ENCODE assay signal across 12 cellular contexts in genomic region chr16:84650062-84650991, GRCh38. TPM values are rescaled to one million over a fixed set of nuclear protein-coding genes. Genes with fewer than 3 reads are reported as not detected.
A peak's percentile ranks its signal among the peaks of the same experiment; 100 is the strongest.
DNase-seq lines count a peak whose midpoint lies in the region; ATAC-seq, FAIRE-seq and TF ChIP-seq lines count a peak whose summit lies in the region.
"Had no signal": no experiment of that assay in that cellular context is flagged by ENCODE, and none has a peak within 500 bp of the region (broad histone marks: within the 10 kb centered on the region; RNA-seq: fewer than 3 reads in every experiment).

No MANE protein-coding gene starts in this region.

- H3K4me1 Mint-ChIP-seq in glutamatergic neuron (ENCODE audit: low read depth, unreplicated experiment), result peaks cover 12% of the 10 kb centered on the region

- TF ChIP-seq RAD21 in HepG2 (CRISPR knock-in tag; IDR thresholded peaks at IDR 0.05), result no peak

- no peak for ATAC-seq in HepG2
- ATAC-seq in right lobe of liver, result no peak
- ATAC-seq in upper lobe of right lung, result no peak
- ATAC-seq in psoas muscle, result no peak
- no peak for ATAC-seq in left lobe of liver

- POLR2A ChIA-PET in HepG2 (lab: Yijun Ruan, JAX), result no interaction called here

- in situ Hi-C loops in HepG2 (cut with HindIII; ENCODE audit: extremely low pct_ligation_motif_present, low pct_unique_long_range_greater_than_20kb), result no loop called here

- H3K4me1 ChIP-seq in HepG2 (ENCODE audit: insufficient read depth, low read length) (peaks cover 30% of the 10 kb centered on the region), right lobe of liver (peaks cover 0 to 6% (median 3%) of the 10 kb centered on the region in 4 donors), upper lobe of right lung (peaks cover 19% of the 10 kb centered on the region), psoas muscle (no peaks in the 10 kb centered on the region)
- H3K4me1 ChIP-seq: uterus had no signal

- no peak overlapping the region for H2AFZ ChIP-seq in HepG2 (ENCODE audit: low read length)

- intact Hi-C loops in HepG2 (cut with micrococcal nuclease; ENCODE audit: unreplicated experiment) (no loop called here), right lobe of liver (cut with DNase I) (no loop called here), upper lobe of right lung (cut with DNase I) (no loop called here), psoas muscle (cut with DNase I) (no loop called here)

- no peak for TF ChIP-seq EP300 in HepG2 (IDR thresholded peaks at IDR 0.05; ENCODE audit: low read depth in 2 of 2, low read length in 2 of 2)
- no peak for TF ChIP-seq EP300 in HepG2 (CRISPR knock-in tag; IDR thresholded peaks at IDR 0.05; ENCODE audit: borderline replicate concordance)

- H3K9ac ChIP-seq in HepG2 (ENCODE audit: insufficient read depth, low read depth, low read length), result no peak overlapping the region

- WGBS in HepG2 (ENCODE audit: low lambda C conversion rate), result 85% methylated on average over 20 of the region's 20 CpGs
- 85% methylated on average over 20 of the region's 20 CpGs for WGBS in right lobe of liver (ENCODE audit: insufficient coverage, low coverage, low lambda C conversion rate, missing lambda C conversion rate)
- WGBS in psoas muscle, 3 donors, result 80 to 86% (median 81%) methylated on average over 20 of the region's 20 CpGs

- peaks cover 0 to 10% of the 10 kb centered on the region in 2 experiments; a peak in 1 of 5 replicates for H3K27me3 ChIP-seq in HepG2 (ENCODE audit: control insufficient read depth in 1 of 2, insufficient read depth in 2 of 2, low read length in 2 of 2)
- no peaks in the 10 kb centered on the region for H3K27me3 ChIP-seq in right lobe of liver
- no peaks in the 10 kb centered on the region for H3K27me3 ChIP-seq in upper lobe of right lung
- H3K27me3 ChIP-seq in psoas muscle (ENCODE audit: insufficient read depth in 3 of 3, low read length in 2 of 3), result no peaks in the 10 kb centered on the region
- H3K27me3 ChIP-seq: uterus had no signal

- no peak overlapping the region for H3K27ac ChIP-seq in HepG2 (ENCODE audit: extremely low read length, insufficient read depth, low read length)
- no peak overlapping the region for H3K27ac ChIP-seq in right lobe of liver
- H3K27ac ChIP-seq in upper lobe of right lung, result peak overlapping the region; percentile 75
- no peak overlapping the region for H3K27ac ChIP-seq in psoas muscle

- H3K9me3 ChIP-seq in HepG2 (ENCODE audit: low read length), result no peaks in the 10 kb centered on the region
- no peaks in the 10 kb centered on the region for H3K9me3 ChIP-seq in right lobe of liver
- H3K9me3 ChIP-seq in upper lobe of right lung, result no peaks in the 10 kb centered on the region
- no peaks in the 10 kb centered on the region for H3K9me3 ChIP-seq in psoas muscle
- H3K9me3 ChIP-seq: uterus had no signal

- peaks cover 13% of the 10 kb centered on the region for H3K27me3 Mint-ChIP-seq in glutamatergic neuron (ENCODE audit: unreplicated experiment)

- H3K79me2 ChIP-seq in HepG2 (ENCODE audit: insufficient read depth, low read length), result no peaks in the 10 kb centered on the region

- peak; percentile 8 for FAIRE-seq in HepG2 (lab: Jason Lieb, UNC)

- peak overlapping the region; percentile 57 for H3K4me3 Mint-ChIP-seq in glutamatergic neuron (ENCODE audit: unreplicated experiment)

- no TSS peak for BruUV-seq in HepG2 (replicated peaks; lab: Mats Ljungman, UMichigan)

- H3K9me3 Mint-ChIP-seq in glutamatergic neuron (ENCODE audit: unreplicated experiment), result peaks cover 7% of the 10 kb centered on the region

- TF ChIP-seq POLR2A in HepG2 (IDR thresholded peaks at IDR 0.05; ENCODE audit: insufficient read depth in 1 of 2, low read depth in 2 of 2, low read length in 2 of 2) (no peak), right lobe of liver (IDR thresholded peaks at IDR 0.05) (no peak)

- H3K4me3 ChIP-seq in HepG2 (replicated peaks in 1 of 3; ENCODE audit: insufficient read depth in 1 of 3, low read depth in 2 of 3, low read length in 3 of 3) (no peak overlapping the region), right lobe of liver (no peak overlapping the region), upper lobe of right lung (no peak overlapping the region), psoas muscle (no peak overlapping the region)

- no peak overlapping the region for H3K27ac Mint-ChIP-seq in glutamatergic neuron (ENCODE audit: unreplicated experiment)

- H3K4me2 ChIP-seq in HepG2 (ENCODE audit: low read depth, low read length), result no peak overlapping the region

- H4K20me1 ChIP-seq in HepG2 (ENCODE audit: insufficient read depth, low read length), result peaks cover 5% of the 10 kb centered on the region; the same call in 1 of the 2 replicates

- H3K36me3 Mint-ChIP-seq in glutamatergic neuron (ENCODE audit: unreplicated experiment), result peaks cover 5% of the 10 kb centered on the region

- peak; percentile 44 for DNase-seq in HepG2 (ENCODE audit: low spot score)
- no peak for DNase-seq in right lobe of liver
- DNase-seq in amniotic epithelial cell (ENCODE audit: low read depth), result peak; percentile 89
- no peak for DNase-seq in glutamatergic neuron
- no peak for DNase-seq in upper lobe of right lung
- no peak for DNase-seq in psoas muscle
- no peak for DNase-seq in NCI-H524 treated with DMSO at 0.1 percent for 48 hours (lab: John Stamatoyannopoulos, UW)
- DNase-seq in left lobe of liver (ENCODE audit: low spot score), result no peak
- DNase-seq: activated CD4-positive, alpha-beta T cell treated with anti-CD3 and anti-CD28 coated beads, Interleukin-2, amount 50 U/mL, for 4 hours; DMS79; NCI-H526 treated with DMSO at 0.1 percent for 48 hours; uterus had no signal

- TF ChIP-seq CTCF in HepG2 (CRISPR knock-in tag; IDR thresholded peaks at IDR 0.05) (no peak), right lobe of liver (IDR thresholded peaks at IDR 0.05) (no peak), glutamatergic neuron (IDR thresholded peaks at IDR 0.05; ENCODE audit: partially characterized antibody, unreplicated experiment) (no peak), upper lobe of right lung (IDR thresholded peaks at IDR 0.05) (no peak), psoas muscle (IDR thresholded peaks at IDR 0.05) (no peak)

- peaks cover 3 to 20% of the 10 kb centered on the region in 2 experiments; a peak in 3 of 5 replicates for H3K36me3 ChIP-seq in HepG2 (replicated peaks in 1 of 2; ENCODE audit: control insufficient read depth in 1 of 2, insufficient read depth in 2 of 2, low read length in 2 of 2)
- H3K36me3 ChIP-seq in right lobe of liver, result peaks cover 0 to 21% (median 5%) of the 10 kb centered on the region in 4 donors
- peaks cover 37% of the 10 kb centered on the region for H3K36me3 ChIP-seq in upper lobe of right lung
- peaks cover 0 to 36% of the 10 kb centered on the region in 2 donors for H3K36me3 ChIP-seq in psoas muscle (ENCODE audit: insufficient read depth in 1 of 2, low read depth in 1 of 2)
- H3K36me3 ChIP-seq: uterus had no signal

- CTCF ChIA-PET in HepG2 (lab: Yijun Ruan, JAX; ENCODE audit: low intra/inter-chr PET ratio, low total read pairs), result no interaction called here

RNA-seq across cellular contexts. Expression of gene KLHL36, which starts 2.0 kb away (rescaled TPM):
- total RNA-seq in HepG2 (2016; rRNA removed; fragmentation: Illumina TruSeq; extraction: Trizol), result 23.6 and 24.3 TPM in 2 replicates
- total RNA-seq in HepG2 (2016; cell fraction: cytosol; rRNA removed; fragmentation: Illumina TruSeq; extraction: Trizol; ENCODE audit: low read depth), result 5.2 and 5.7 TPM in 2 replicates
- 19.7 and 25.5 TPM in 2 replicates for total RNA-seq in HepG2 (2016; cell fraction: insoluble cytoplasmic fraction; rRNA removed; fragmentation: Illumina TruSeq; extraction: Trizol)
- 13.6 and 13.8 TPM in 2 replicates for total RNA-seq in HepG2 (2016; cell fraction: membrane; rRNA removed; fragmentation: Illumina TruSeq; extraction: Trizol)
- total RNA-seq in HepG2 (2016; cell fraction: nucleus; rRNA removed; fragmentation: Illumina TruSeq; extraction: Trizol), result 19.3 and 23.7 TPM in 2 replicates
- polyA plus RNA-seq in HepG2 (2011; rRNA removed), result 26.0 and 34.9 TPM in 2 replicates
- 19.5 and 24.5 TPM in 2 replicates for polyA plus RNA-seq in HepG2 (2011; cell fraction: cytosol; rRNA removed)
- polyA plus RNA-seq in HepG2 (2011; cell fraction: nucleus; rRNA removed), result 101 and 113 TPM in 2 replicates
- polyA plus RNA-seq in HepG2 (2012), result 13.5 and 16.7 TPM in 2 replicates
- polyA plus RNA-seq in HepG2 (2016; cell fraction: cytosol; fragmentation: Illumina TruSeq; extraction: Trizol; ENCODE audit: low read depth), result 3.3 and 4.5 TPM in 2 replicates
- polyA plus RNA-seq in HepG2 (2016; cell fraction: insoluble cytoplasmic fraction; fragmentation: Illumina TruSeq; extraction: Trizol; ENCODE audit: low read depth), result 12.0 and 13.5 TPM in 2 replicates
- 5.3 and 6.0 TPM in 2 replicates for polyA plus RNA-seq in HepG2 (2016; cell fraction: membrane; fragmentation: Illumina TruSeq; extraction: Trizol; ENCODE audit: low read depth)
- polyA plus RNA-seq in HepG2 (2016; cell fraction: nucleus; fragmentation: Illumina TruSeq; extraction: Trizol; ENCODE audit: insufficient read depth, low read depth), result 30.5 and 31.5 TPM in 2 replicates
- 18.8 and 92.4 TPM in 2 replicates for polyA minus RNA-seq in HepG2 (2011; rRNA and poly(A)+ RNA removed; ENCODE audit: low replicate concordance)
- polyA minus RNA-seq in HepG2 (2011; cell fraction: cytosol; rRNA and poly(A)+ RNA removed), result 32.9 and 39.6 TPM in 2 replicates
- polyA minus RNA-seq in HepG2 (2011; cell fraction: nucleus; rRNA and poly(A)+ RNA removed), result 40.4 and 48.1 TPM in 2 replicates
- total RNA-seq in right lobe of liver, result 10 to 100 TPM; 20.1 to 31.3 (median 21.9) TPM
- total RNA-seq in glutamatergic neuron (ENCODE audit: unreplicated experiment), result 38.2 TPM
- total RNA-seq in upper lobe of right lung, result 56.3 TPM
- total RNA-seq in psoas muscle, result 10 to 100 TPM; 13.1 to 19.3 (median 15.9) TPM
- 10 to 100 TPM in 2 of 3 donors, 1 to 10 TPM in 1; 5.9 to 11.2 (median 11.1) TPM for polyA plus RNA-seq in psoas muscle
- 26.8 TPM for total RNA-seq in left lobe of liver

RNA-seq across cellular contexts. Expression of gene COTL1, which starts 32.4 kb away (rescaled TPM):
- total RNA-seq in HepG2 (2016; rRNA removed; fragmentation: Illumina TruSeq; extraction: Trizol), result 8.6 and 8.7 TPM in 2 replicates
- 5.8 and 8.7 TPM in 2 replicates for total RNA-seq in HepG2 (2016; cell fraction: cytosol; rRNA removed; fragmentation: Illumina TruSeq; extraction: Trizol; ENCODE audit: low read depth)
- total RNA-seq in HepG2 (2016; cell fraction: insoluble cytoplasmic fraction; rRNA removed; fragmentation: Illumina TruSeq; extraction: Trizol), result 7.3 and 9.2 TPM in 2 replicates
- total RNA-seq in HepG2 (2016; cell fraction: membrane; rRNA removed; fragmentation: Illumina TruSeq; extraction: Trizol), result 14.0 and 18.2 TPM in 2 replicates
- total RNA-seq in HepG2 (2016; cell fraction: nucleus; rRNA removed; fragmentation: Illumina TruSeq; extraction: Trizol), result 3.7 and 4.3 TPM in 2 replicates
- 9.7 and 16.9 TPM in 2 replicates for polyA plus RNA-seq in HepG2 (2011; rRNA removed)
- 8.5 and 16.0 TPM in 2 replicates for polyA plus RNA-seq in HepG2 (2011; cell fraction: cytosol; rRNA removed)
- polyA plus RNA-seq in HepG2 (2011; cell fraction: nucleus; rRNA removed), result 5.1 and 7.3 TPM in 2 replicates
- polyA plus RNA-seq in HepG2 (2012), result 8.5 and 17.2 TPM in 2 replicates
- polyA plus RNA-seq in HepG2 (2016; cell fraction: cytosol; fragmentation: Illumina TruSeq; extraction: Trizol; ENCODE audit: low read depth), result 15.3 and 18.5 TPM in 2 replicates
- 17.5 and 21.2 TPM in 2 replicates for polyA plus RNA-seq in HepG2 (2016; cell fraction: insoluble cytoplasmic fraction; fragmentation: Illumina TruSeq; extraction: Trizol; ENCODE audit: low read depth)
- 23.1 and 28.6 TPM in 2 replicates for polyA plus RNA-seq in HepG2 (2016; cell fraction: membrane; fragmentation: Illumina TruSeq; extraction: Trizol; ENCODE audit: low read depth)
- polyA plus RNA-seq in HepG2 (2016; cell fraction: nucleus; fragmentation: Illumina TruSeq; extraction: Trizol; ENCODE audit: insufficient read depth, low read depth), result 10.8 and 11.4 TPM in 2 replicates
- 13.8 and 51.4 TPM in 2 replicates for polyA minus RNA-seq in HepG2 (2011; rRNA and poly(A)+ RNA removed; ENCODE audit: low replicate concordance)
- 3.7 and 9.1 TPM in 2 replicates for polyA minus RNA-seq in HepG2 (2011; cell fraction: cytosol; rRNA and poly(A)+ RNA removed)
- 3.7 and 4.8 TPM in 2 replicates for polyA minus RNA-seq in HepG2 (2011; cell fraction: nucleus; rRNA and poly(A)+ RNA removed)
- total RNA-seq in right lobe of liver, result 10 to 100 TPM; 12.4 to 51.0 (median 18.6) TPM
- 545 TPM for total RNA-seq in glutamatergic neuron (ENCODE audit: unreplicated experiment)
- total RNA-seq in upper lobe of right lung, result 129 TPM
- total RNA-seq in psoas muscle, result 10 to 100 TPM in 2 of 4 donors, 1 to 10 TPM in 2; 7.0 to 11.9 (median 10.4) TPM
- polyA plus RNA-seq in psoas muscle, result 10 to 100 TPM in 1 of 3 donors, 1 to 10 TPM in 2; 6.1 to 44.5 (median 7.1) TPM
- total RNA-seq in left lobe of liver, result 15.9 TPM

RNA-seq across cellular contexts. Expression of gene USP10, which starts 49.5 kb away (rescaled TPM):
- total RNA-seq in HepG2 (2016; rRNA removed; fragmentation: Illumina TruSeq; extraction: Trizol), result 79.1 and 97.6 TPM in 2 replicates
- 57.5 and 62.5 TPM in 2 replicates for total RNA-seq in HepG2 (2016; cell fraction: cytosol; rRNA removed; fragmentation: Illumina TruSeq; extraction: Trizol; ENCODE audit: low read depth)
- total RNA-seq in HepG2 (2016; cell fraction: insoluble cytoplasmic fraction; rRNA removed; fragmentation: Illumina TruSeq; extraction: Trizol), result 76.4 and 87.1 TPM in 2 replicates
- 73.6 and 81.2 TPM in 2 replicates for total RNA-seq in HepG2 (2016; cell fraction: membrane; rRNA removed; fragmentation: Illumina TruSeq; extraction: Trizol)
- 78.0 and 88.2 TPM in 2 replicates for total RNA-seq in HepG2 (2016; cell fraction: nucleus; rRNA removed; fragmentation: Illumina TruSeq; extraction: Trizol)
- 114 and 122 TPM in 2 replicates for polyA plus RNA-seq in HepG2 (2011; rRNA removed)
- polyA plus RNA-seq in HepG2 (2011; cell fraction: cytosol; rRNA removed), result 68.7 and 92.2 TPM in 2 replicates
- 127 and 143 TPM in 2 replicates for polyA plus RNA-seq in HepG2 (2011; cell fraction: nucleus; rRNA removed)
- 65.1 and 93.3 TPM in 2 replicates for polyA plus RNA-seq in HepG2 (2012)
- polyA plus RNA-seq in HepG2 (2016; cell fraction: cytosol; fragmentation: Illumina TruSeq; extraction: Trizol; ENCODE audit: low read depth), result 17.7 and 17.8 TPM in 2 replicates
- 102 and 128 TPM in 2 replicates for polyA plus RNA-seq in HepG2 (2016; cell fraction: insoluble cytoplasmic fraction; fragmentation: Illumina TruSeq; extraction: Trizol; ENCODE audit: low read depth)
- polyA plus RNA-seq in HepG2 (2016; cell fraction: membrane; fragmentation: Illumina TruSeq; extraction: Trizol; ENCODE audit: low read depth), result 41.4 and 44.1 TPM in 2 replicates
- polyA plus RNA-seq in HepG2 (2016; cell fraction: nucleus; fragmentation: Illumina TruSeq; extraction: Trizol; ENCODE audit: insufficient read depth, low read depth), result 118 and 120 TPM in 2 replicates
- 349 and 427 TPM in 2 replicates for polyA minus RNA-seq in HepG2 (2011; rRNA and poly(A)+ RNA removed; ENCODE audit: low replicate concordance)
- polyA minus RNA-seq in HepG2 (2011; cell fraction: cytosol; rRNA and poly(A)+ RNA removed), result 64.3 and 66.8 TPM in 2 replicates
- polyA minus RNA-seq in HepG2 (2011; cell fraction: nucleus; rRNA and poly(A)+ RNA removed), result 118 TPM in 2 replicates
- 10 to 100 TPM; 41.5 to 53.2 (median 44.6) TPM for total RNA-seq in right lobe of liver
- total RNA-seq in glutamatergic neuron (ENCODE audit: unreplicated experiment), result 100 TPM
- total RNA-seq in upper lobe of right lung, result 59.6 TPM
- total RNA-seq in psoas muscle, result 10 to 100 TPM; 57.1 to 93.0 (median 78.9) TPM
- polyA plus RNA-seq in psoas muscle, result 10 to 100 TPM; 33.9 to 69.5 (median 69.2) TPM
- 33.8 TPM for total RNA-seq in left lobe of liver

Comparison
In these comparisons a context has a peak if more than half of its experiments do, and no peak if none do; other contexts are left out.
1. DNase-seq: peak in HepG2 (single experiment) and amniotic epithelial cell (single experiment); none in right lobe of liver (0 of 3), glutamatergic neuron (single experiment), upper lobe of right lung (single experiment), psoas muscle (0 of 2), NCI-H524 treated with DMSO at 0.1 percent for 48 hours (single experiment) and left lobe of liver (single experiment).